Comparison of ENCODE assay signal across 8 cellular contexts in genomic region chr7:13057462-13058200, GRCh38.
DNase-seq lines count a peak whose midpoint lies in the region; ATAC-seq and TF ChIP-seq lines count a peak whose summit lies in the region.

No MANE protein-coding gene starts in this region.

- intact Hi-C loops in thyroid gland (cut with DNase I): no loop called here

- peak overlapping the region; percentile 9 to 40 for H3K4me3 Mint-ChIP-seq in effector memory CD8-positive, alpha-beta T cell

- no peaks in the 10 kb centered on the region for H3K27me3 Mint-ChIP-seq in effector memory CD8-positive, alpha-beta T cell

- H3K9me3 Mint-ChIP-seq in effector memory CD8-positive, alpha-beta T cell: no peaks in the 10 kb centered on the region

- H3K27ac ChIP-seq in thyroid gland: no peak overlapping the region

- H3K4me3 ChIP-seq in GM12864 (ENCODE audit: low read depth, low read length): peak overlapping the region; percentile 0; the same call in 1 of the 2 replicates
- H3K4me3 ChIP-seq in thyroid gland (replicated peaks in 1 of 3): no peak overlapping the region

- 74% methylated on average over 6 of the region's 6 CpGs for WGBS in thyroid gland, 2 donors

- no peaks in the 10 kb centered on the region for H3K36me3 ChIP-seq in thyroid gland

- H3K27ac Mint-ChIP-seq in effector memory CD8-positive, alpha-beta T cell: no peak overlapping the region

- H3K9me3 ChIP-seq in thyroid gland: no peaks in the 10 kb centered on the region

- ATAC-seq in GM21367 (IDR thresholded peaks at IDR 0.05; ENCODE audit: unreplicated experiment) (peak; percentile 96), HG03520 (IDR thresholded peaks at IDR 0.05; ENCODE audit: unreplicated experiment) (peak; percentile 94)
- ATAC-seq in effector memory CD8-positive, alpha-beta T cell (replicated peaks): no peak

- H3K4me1 Mint-ChIP-seq in effector memory CD8-positive, alpha-beta T cell (ENCODE audit: low read depth in 2 of 2): peaks cover 6 to 9% of the 10 kb centered on the region in 2 donors

- no peaks in the 10 kb centered on the region for H3K36me3 Mint-ChIP-seq in effector memory CD8-positive, alpha-beta T cell (ENCODE audit: insufficient read depth)

- TF ChIP-seq POLR2A in thyroid gland (IDR thresholded peaks at IDR 0.05): no peak

- TF ChIP-seq CTCF in GM12864 (IDR thresholded peaks at IDR 0.05; ENCODE audit: low read depth, low read length, missing control alignments) (no peak), thyroid gland (IDR thresholded peaks at IDR 0.05) (no peak)

- H3K4me1 ChIP-seq in thyroid gland: no peaks in the 10 kb centered on the region

- no peaks in the 10 kb centered on the region for H3K27me3 ChIP-seq in thyroid gland

- DNase-seq in GM12864 (ENCODE audit: low read depth) (peak; percentile 18), thyroid gland (no peak), NCI-H2081 treated with DMSO at 0.1 percent for 48 hours (lab: John Stamatoyannopoulos, UW) (no peak)
- no peak for DNase-seq in effector memory CD8-positive, alpha-beta T cell
- DNase-seq in stimulated activated CD4-positive, alpha-beta T cell treated with anti-CD3 and anti-CD28 coated beads, Interleukin-4, amount 100 ng/mL, for 4 hours: no peak
- no peak for DNase-seq in effector CD8-positive, alpha-beta T cell (lab: John Stamatoyannopoulos, UW)
